Comparison of ENCODE assay signal across 23 cellular contexts in genomic region chr14:69083181-69083580, GRCh38.
"Had no signal": no experiment of that assay in that cellular context is flagged by ENCODE, and none has a peak within 500 bp of the region (broad histone marks: within the 10 kb centered on the region; RNA-seq: fewer than 3 reads in every experiment).

No MANE protein-coding gene starts in this region.

- H3K36me3 ChIP-seq: ovary had no signal

- H3K9me3 ChIP-seq: heart right ventricle, ovary, prostate gland, stomach, suprapubic skin, vagina had no signal

- H3K4me3 Mint-ChIP-seq: activated B cell treated with CpG ODN at 0.5 μM for 24 hours; activated CD4-positive, alpha-beta T cell treated with anti-CD3 and anti-CD28 coated beads for 36 hours; endodermal cell; naive thymus-derived CD8-positive, alpha-beta T cell; T-helper 1 cell treated with Interleukin-12 subunit alpha and Interleukin-12 subunit beta and Interleukin-4 antibody, amounts not matched to agents 30 μg/mL and 1 μg/mL, for 36 hours; type B pancreatic cell had no signal

- H3K27ac ChIP-seq: coronary artery, heart right ventricle, ovary, prostate gland, stomach, suprapubic skin, vagina had no signal

- ATAC-seq: activated CD4-positive, alpha-beta T cell treated with anti-CD3 and anti-CD28 coated beads for 36 hours; heart right ventricle; left lobe of liver; naive thymus-derived CD8-positive, alpha-beta T cell had no signal

- DNase-seq: activated B cell treated with CpG ODN at 0.5 μM for 24 hours; activated CD4-positive, alpha-beta T cell treated with anti-CD3 and anti-CD28 coated beads for 36 hours; activated CD4-positive, alpha-beta T cell treated with anti-CD3 and anti-CD28 coated beads, Interleukin-2, amount 50 U/mL, for 48 hours; activated CD8-positive, alpha-beta memory T cell treated with anti-CD3 and anti-CD28 coated beads, Interleukin-2, amount 50 U/mL, for 48 hours; activated effector memory CD4-positive, alpha-beta T cell treated with anti-CD3 and anti-CD28 coated beads, Interleukin-2, amount 50 U/mL, for 16 hours; activated naive CD4-positive, alpha-beta T cell treated with anti-CD3 and anti-CD28 coated beads, Interleukin-2, amount 50 U/mL, for 16 hours; activated T-cell treated with anti-CD3 and anti-CD28 coated beads, Interleukin-2, amount 50 U/mL, for 48 hours; endodermal cell; heart right ventricle; kidney; naive thymus-derived CD8-positive, alpha-beta T cell; ovary; stimulated activated CD4-positive, alpha-beta T cell treated with anti-CD3 and anti-CD28 coated beads, Interleukin-4, amount 100 ng/mL, for 4 hours; stomach had no signal

- H3K4me3 ChIP-seq: coronary artery, heart right ventricle, lung, ovary, prostate gland, stomach, suprapubic skin, vagina had no signal

- H3K27me3 ChIP-seq: heart right ventricle, ovary, stomach, suprapubic skin, vagina had no signal

- H3K27ac Mint-ChIP-seq: activated B cell treated with CpG ODN at 0.5 μM for 24 hours; activated CD4-positive, alpha-beta T cell treated with anti-CD3 and anti-CD28 coated beads for 36 hours; endodermal cell; T-helper 1 cell treated with Interleukin-12 subunit alpha and Interleukin-12 subunit beta and Interleukin-4 antibody, amounts not matched to agents 30 μg/mL and 1 μg/mL, for 36 hours; type B pancreatic cell had no signal

- H3K27me3 Mint-ChIP-seq: activated B cell treated with CpG ODN at 0.5 μM for 24 hours; activated CD4-positive, alpha-beta T cell treated with anti-CD3 and anti-CD28 coated beads for 36 hours; naive thymus-derived CD8-positive, alpha-beta T cell; type B pancreatic cell had no signal

- H3K4me1 Mint-ChIP-seq: activated B cell treated with CpG ODN at 0.5 μM for 24 hours had no signal

- FAIRE-seq: bronchial epithelial cell, kidney had no signal
